ENCODE assay signal across 9 cellular contexts in genomic region chr11:126465573-126466287, GRCh38.
DNase-seq lines count a peak whose midpoint lies in the region; ATAC-seq and TF ChIP-seq lines count a peak whose summit lies in the region.
"Had no signal": no experiment of that assay in that cellular context is flagged by ENCODE, and none has a peak within 500 bp of the region (broad histone marks: within the 10 kb centered on the region; RNA-seq: fewer than 3 reads in every experiment).

No MANE protein-coding gene starts in this region.

- TF ChIP-seq CTCF in HFFc6 (IDR thresholded peaks at IDR 0.05), result no peak

- H3K27me3 Mint-ChIP-seq in HFFc6 (ENCODE audit: insufficient read depth), result peaks cover 6% of the 10 kb centered on the region
- peaks cover 3% of the 10 kb centered on the region for H3K27me3 Mint-ChIP-seq in activated naive CD8-positive, alpha-beta T cell treated with anti-CD3 and anti-CD28 coated beads, Interleukin-2, amount 50 U/mL, for 24 hours
- H3K27me3 Mint-ChIP-seq in stimulated activated naive CD8-positive, alpha-beta T cell treated with anti-CD3 and anti-CD28 coated beads, Interleukin-15, Interleukin-2, amounts not matched to agents 100 ng/mL and 50 ng/mL, for 24 hours, result peaks cover 3% of the 10 kb centered on the region

- H3K36me3 Mint-ChIP-seq in HFFc6 (ENCODE audit: low read depth), result peaks cover 9% of the 10 kb centered on the region; the same call in 1 of the 2 replicates
- H3K36me3 Mint-ChIP-seq in activated naive CD8-positive, alpha-beta T cell treated with anti-CD3 and anti-CD28 coated beads, Interleukin-2, amount 50 U/mL, for 24 hours (ENCODE audit: low read depth), result no peaks in the 10 kb centered on the region
- H3K36me3 Mint-ChIP-seq in stimulated activated naive CD8-positive, alpha-beta T cell treated with anti-CD3 and anti-CD28 coated beads, Interleukin-15, Interleukin-2, amounts not matched to agents 100 ng/mL and 50 ng/mL, for 24 hours (ENCODE audit: low read depth), result no peaks in the 10 kb centered on the region

- DNase-seq in DMS 273 (lab: John Stamatoyannopoulos, UW; ENCODE audit: unreplicated experiment) (peak; percentile 46), DMS 273 treated with DMSO at 0.1 percent for 48 hours (lab: John Stamatoyannopoulos, UW) (no peak), HFFc6 (no peak), NCI-H1105 treated with DMSO at 0.1 percent for 48 hours (lab: John Stamatoyannopoulos, UW) (peak; percentile 88), COLO668 (lab: John Stamatoyannopoulos, UW; ENCODE audit: unreplicated experiment) (no peak), iPS-NIHi7 (ENCODE audit: extremely low spot score) (no peak)
- peak; percentile 26 for DNase-seq in activated naive CD8-positive, alpha-beta T cell treated with anti-CD3 and anti-CD28 coated beads, Interleukin-2, amount 50 U/mL, for 24 hours

- peaks cover 14% of the 10 kb centered on the region for H3K4me1 Mint-ChIP-seq in HFFc6 (ENCODE audit: low read depth)
- peaks cover 21% of the 10 kb centered on the region for H3K4me1 Mint-ChIP-seq in activated naive CD8-positive, alpha-beta T cell treated with anti-CD3 and anti-CD28 coated beads, Interleukin-2, amount 50 U/mL, for 24 hours
- H3K4me1 Mint-ChIP-seq in stimulated activated naive CD8-positive, alpha-beta T cell treated with anti-CD3 and anti-CD28 coated beads, Interleukin-15, Interleukin-2, amounts not matched to agents 100 ng/mL and 50 ng/mL, for 24 hours (ENCODE audit: low read depth), result peaks cover 25% of the 10 kb centered on the region

- peak overlapping the region; percentile 30 for H3K4me3 Mint-ChIP-seq in HFFc6
- H3K4me3 Mint-ChIP-seq in activated naive CD8-positive, alpha-beta T cell treated with anti-CD3 and anti-CD28 coated beads, Interleukin-2, amount 50 U/mL, for 24 hours, result peak overlapping the region; percentile 57
- peak overlapping the region; percentile 51 for H3K4me3 Mint-ChIP-seq in stimulated activated naive CD8-positive, alpha-beta T cell treated with anti-CD3 and anti-CD28 coated beads, Interleukin-15, Interleukin-2, amounts not matched to agents 100 ng/mL and 50 ng/mL, for 24 hours

- H3K27ac Mint-ChIP-seq in HFFc6, result peak overlapping the region; percentile 30
- peak overlapping the region; percentile 43 for H3K27ac Mint-ChIP-seq in activated naive CD8-positive, alpha-beta T cell treated with anti-CD3 and anti-CD28 coated beads, Interleukin-2, amount 50 U/mL, for 24 hours
- H3K27ac Mint-ChIP-seq in stimulated activated naive CD8-positive, alpha-beta T cell treated with anti-CD3 and anti-CD28 coated beads, Interleukin-15, Interleukin-2, amounts not matched to agents 100 ng/mL and 50 ng/mL, for 24 hours, result no peak overlapping the region

- H3K9me3 Mint-ChIP-seq in HFFc6, result no peaks in the 10 kb centered on the region; the same call in 1 of the 2 replicates
- H3K9me3 Mint-ChIP-seq in activated naive CD8-positive, alpha-beta T cell treated with anti-CD3 and anti-CD28 coated beads, Interleukin-2, amount 50 U/mL, for 24 hours, result no peaks in the 10 kb centered on the region
- no peaks in the 10 kb centered on the region for H3K9me3 Mint-ChIP-seq in stimulated activated naive CD8-positive, alpha-beta T cell treated with anti-CD3 and anti-CD28 coated beads, Interleukin-15, Interleukin-2, amounts not matched to agents 100 ng/mL and 50 ng/mL, for 24 hours

- peak; percentile 50 for ATAC-seq in activated naive CD8-positive, alpha-beta T cell treated with anti-CD3 and anti-CD28 coated beads, Interleukin-2, amount 50 U/mL, for 24 hours
- ATAC-seq: Panc1 had no signal

Comparison
In these comparisons a context has a peak if more than half of its experiments do, and no peak if none do; other contexts are left out.
1. DNase-seq: peak in DMS 273 (single experiment), NCI-H1105 treated with DMSO at 0.1 percent for 48 hours (single experiment) and activated naive CD8-positive, alpha-beta T cell treated with anti-CD3 and anti-CD28 coated beads, Interleukin-2, amount 50 U/mL, for 24 hours (single experiment); none in DMS 273 treated with DMSO at 0.1 percent for 48 hours (single experiment), HFFc6 (single experiment), COLO668 (single experiment) and iPS-NIHi7 (single experiment).
2. Peak in every context shown above with its lines, with median percentiles within 50 percentile points of each other: H3K4me3 Mint-ChIP-seq.